16 cellular contexts compared by ENCODE assay signal in the genomic region with DNA sequence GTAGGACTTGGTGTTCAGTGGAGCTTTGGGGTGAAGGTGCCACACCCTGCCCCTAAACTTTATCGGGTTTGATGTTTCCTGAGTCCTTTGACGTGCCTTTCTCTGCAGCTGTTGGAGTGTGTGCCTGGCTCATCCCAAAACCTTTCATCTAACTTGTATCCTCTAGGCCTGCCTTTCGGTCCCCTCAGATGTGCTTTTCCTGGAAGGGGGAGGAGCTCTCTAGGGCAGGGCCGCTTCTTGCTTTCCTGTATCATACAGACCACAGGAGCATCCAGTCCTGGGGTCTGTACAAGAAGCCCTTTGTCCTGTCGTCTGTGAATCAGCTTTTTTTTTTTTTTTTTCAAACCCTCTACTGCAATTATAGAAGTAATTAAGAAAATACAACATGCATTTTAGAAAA. TPM values are rescaled to one million over a fixed set of nuclear protein-coding genes. Genes with fewer than 3 reads are reported as not detected.
DNase-seq lines count a peak whose midpoint lies in the region; ATAC-seq and TF ChIP-seq lines count a peak whose summit lies in the region.
"Had no signal": no experiment of that assay in that cellular context is flagged by ENCODE, and none has a peak within 500 bp of the region (broad histone marks: within the 10 kb centered on the region; RNA-seq: fewer than 3 reads in every experiment).

No MANE protein-coding gene starts in this region.

- in situ Hi-C loops in IMR-90 (cut with MboI; ENCODE audit: low sequenced_read_pairs): no loop called here

- H2BK120ac ChIP-seq in IMR-90 (ENCODE audit: low read depth, low read length): no peak overlapping the region

- DNase-seq in activated T-cell treated with anti-CD3 and anti-CD28 coated beads, Interleukin-2, amount 50 U/mL, for 24 hours: no peak
- DNase-seq in activated T-cell treated with anti-CD3 and anti-CD28 coated beads, Interleukin-2, amount 50 U/mL, for 4 hours: no peak
- no peak for DNase-seq in IMR-90
- no peak for DNase-seq in T-helper 17 cell
- no peak for DNase-seq in nephron progenitor cell
- no peak for DNase-seq in GM19238 (ENCODE audit: insufficient read length, low spot score)
- no peak for DNase-seq in sigmoid colon
- no peak for DNase-seq in midbrain (lab: John Stamatoyannopoulos, UW)
- DNase-seq: BE2C; Caco-2; CD8-positive, alpha-beta memory T cell; DND-41; GDM1 had no signal

- no peaks in the 10 kb centered on the region for H4K20me1 ChIP-seq in IMR-90 (ENCODE audit: insufficient read depth, low read length)

- H2AK9ac ChIP-seq in IMR-90 (replicated peaks; ENCODE audit: low read depth, low read length, poor library complexity): no peak overlapping the region

- POLR2A ChIA-PET in IMR-90 (lab: Charles Lee; ENCODE audit: unreplicated experiment): interaction anchor here (0.6 kb wide), 1 partner anchor 763 kb away, joined by 3 read pairs; no protein-coding TSS in a partner anchor

- H3K27ac Mint-ChIP-seq in activated T-cell treated with anti-CD3 and anti-CD28 coated beads, Interleukin-2, amount 50 U/mL, for 24 hours: peak overlapping the region; percentile 10
- peak overlapping the region; percentile 62 for H3K27ac Mint-ChIP-seq in T-helper 17 cell
- peak overlapping the region; percentile 57 for H3K27ac Mint-ChIP-seq in nephron progenitor cell

- H4K8ac ChIP-seq in IMR-90 (ENCODE audit: low read depth in 2 of 2, low read length in 2 of 2): no peak overlapping the region

- no peak overlapping the region for H3K4me3 ChIP-seq in IMR-90 (ENCODE audit: insufficient read depth, low read depth, low read length)
- no peak overlapping the region for H3K4me3 ChIP-seq in sigmoid colon
- H3K4me3 ChIP-seq: A549, HAP-1 had no signal

- TF ChIP-seq CTCF in IMR-90 (conservative IDR thresholded peaks at IDR 0.05; ENCODE audit: low read depth, low read length) (no peak), nephron progenitor cell (IDR thresholded peaks at IDR 0.05) (no peak), sigmoid colon (IDR thresholded peaks at IDR 0.05) (no peak)

- H4K91ac ChIP-seq in IMR-90 (ENCODE audit: insufficient read depth, low read depth, low read length): no peak overlapping the region

- no CpG with 5 or more reads among the region's 5 CpGs for WGBS in IMR-90 (ENCODE audit: extremely low coverage in 2 of 2, insufficient read length in 1 of 2), 2 experiments
- 82 to 83% methylated on average over 5 of the region's 5 CpGs for WGBS in sigmoid colon, 2 donors

- CTCF ChIA-PET in IMR-90 (lab: Yijun Ruan, JAX): interaction anchor here (1.0 kb wide), 1 partner anchor 209 kb away, joined by 3 read pairs; no protein-coding TSS in a partner anchor

- no peak overlapping the region for H2AK5ac ChIP-seq in IMR-90 (ENCODE audit: low read depth, low read length)

- no peak overlapping the region for H3K4me2 ChIP-seq in IMR-90 (ENCODE audit: low read depth, low read length)
- H3K4me2 ChIP-seq: A549 had no signal

- TF ChIP-seq RAD21 in IMR-90 (IDR thresholded peaks at IDR 0.05; ENCODE audit: low read length): no peak

- H3K36me3 ChIP-seq in IMR-90 (ENCODE audit: control insufficient read depth, insufficient read depth, low read length) (no peaks in the 10 kb centered on the region), sigmoid colon (peaks cover 0 to 55% (median 17%) of the 10 kb centered on the region in 4 donors)

- H3K18ac ChIP-seq in IMR-90 (ENCODE audit: low read depth, low read length): no peak overlapping the region

- H3K56ac ChIP-seq in IMR-90 (ENCODE audit: extremely low read depth, insufficient read depth, low read length): no peak overlapping the region

- H3K14ac ChIP-seq in IMR-90 (replicated peaks; ENCODE audit: low read depth, low read length): no peak overlapping the region

- H3K27me3 Mint-ChIP-seq in activated T-cell treated with anti-CD3 and anti-CD28 coated beads, Interleukin-2, amount 50 U/mL, for 24 hours: no peaks in the 10 kb centered on the region
- H3K27me3 Mint-ChIP-seq in activated T-cell treated with anti-CD3 and anti-CD28 coated beads, Interleukin-2, amount 50 U/mL, for 4 hours (ENCODE audit: low read depth): no peaks in the 10 kb centered on the region
- H3K27me3 Mint-ChIP-seq in T-helper 17 cell: no peaks in the 10 kb centered on the region
- no peaks in the 10 kb centered on the region for H3K27me3 Mint-ChIP-seq in nephron progenitor cell (ENCODE audit: low read depth, poor library complexity)

- H2BK20ac ChIP-seq in IMR-90 (ENCODE audit: low read depth, low read length): no peak overlapping the region

- H3K9ac ChIP-seq in IMR-90 (ENCODE audit: low read depth, low read length): no peak overlapping the region

- no peaks in the 10 kb centered on the region for H3K9me1 ChIP-seq in IMR-90 (ENCODE audit: insufficient read depth, low read length)

- H3K4ac ChIP-seq in IMR-90 (ENCODE audit: low read depth, low read length): no peak overlapping the region

- no peaks in the 10 kb centered on the region for H3K36me3 Mint-ChIP-seq in activated T-cell treated with anti-CD3 and anti-CD28 coated beads, Interleukin-2, amount 50 U/mL, for 24 hours (ENCODE audit: low read depth)
- no peaks in the 10 kb centered on the region for H3K36me3 Mint-ChIP-seq in activated T-cell treated with anti-CD3 and anti-CD28 coated beads, Interleukin-2, amount 50 U/mL, for 4 hours (ENCODE audit: insufficient read depth)
- H3K36me3 Mint-ChIP-seq in T-helper 17 cell (ENCODE audit: low read depth) (peaks cover 2% of the 10 kb centered on the region), nephron progenitor cell (ENCODE audit: low read depth) (peaks cover 67% of the 10 kb centered on the region)
- H3K36me3 Mint-ChIP-seq: CD8-positive, alpha-beta memory T cell had no signal

- H3K4me1 Mint-ChIP-seq in activated T-cell treated with anti-CD3 and anti-CD28 coated beads, Interleukin-2, amount 50 U/mL, for 24 hours (ENCODE audit: low read depth): peaks cover 33% of the 10 kb centered on the region
- peaks cover 20% of the 10 kb centered on the region for H3K4me1 Mint-ChIP-seq in activated T-cell treated with anti-CD3 and anti-CD28 coated beads, Interleukin-2, amount 50 U/mL, for 4 hours (ENCODE audit: low read depth)
- H3K4me1 Mint-ChIP-seq in T-helper 17 cell (peaks cover 21% of the 10 kb centered on the region), nephron progenitor cell (peaks cover 37% of the 10 kb centered on the region)

- no peaks in the 10 kb centered on the region for H3K9me3 Mint-ChIP-seq in activated T-cell treated with anti-CD3 and anti-CD28 coated beads, Interleukin-2, amount 50 U/mL, for 24 hours
- H3K9me3 Mint-ChIP-seq in activated T-cell treated with anti-CD3 and anti-CD28 coated beads, Interleukin-2, amount 50 U/mL, for 4 hours: no peaks in the 10 kb centered on the region
- H3K9me3 Mint-ChIP-seq in nephron progenitor cell: no peaks in the 10 kb centered on the region
- H3K9me3 Mint-ChIP-seq: CD8-positive, alpha-beta memory T cell had no signal

- H3K27me3 ChIP-seq in IMR-90 (ENCODE audit: control insufficient read depth, insufficient read depth, low read length) (peaks cover 4% of the 10 kb centered on the region; the same call in 1 of the 2 replicates), sigmoid colon (no peaks in the 10 kb centered on the region)
- H3K27me3 ChIP-seq: BE2C had no signal

- dilution Hi-C loops in IMR-90 (cut with HindIII; ENCODE audit: low sequenced_read_pairs, unreplicated experiment): no loop called here

- H2BK15ac ChIP-seq in IMR-90 (ENCODE audit: low read depth, low read length): no peak overlapping the region

- intact Hi-C loops in IMR-90 (cut with micrococcal nuclease) (no loop called here), sigmoid colon (cut with DNase I) (no loop called here)

- H3K27ac ChIP-seq in IMR-90 (ENCODE audit: insufficient read depth, low read length): no peak overlapping the region
- peak overlapping the region in 2 of 4 donors; percentile 2 to 89 for H3K27ac ChIP-seq in sigmoid colon
- H3K27ac ChIP-seq: A549, C4-2B had no signal

- no peak for ATAC-seq in activated T-cell treated with anti-CD3 and anti-CD28 coated beads, Interleukin-2, amount 50 U/mL, for 4 hours
- no peak for ATAC-seq in IMR-90 (ENCODE audit: low read depth)
- ATAC-seq in T-helper 17 cell: no peak
- ATAC-seq: A549 had no signal

- no peak overlapping the region for H3K23ac ChIP-seq in IMR-90 (ENCODE audit: low read depth, low read length)

- H3K9me3 ChIP-seq in IMR-90 (ENCODE audit: control insufficient read depth, insufficient read depth, low read length): no peaks in the 10 kb centered on the region
- H3K9me3 ChIP-seq in T-helper 17 cell (ENCODE audit: control insufficient read depth, low read length, poor library complexity, severe bottlenecking): no peaks in the 10 kb centered on the region
- no peaks in the 10 kb centered on the region for H3K9me3 ChIP-seq in sigmoid colon
- H3K9me3 ChIP-seq: A549, BE2C, Caco-2, HAP-1 had no signal

- H4K5ac ChIP-seq in IMR-90 (ENCODE audit: low read depth, low read length): no peak overlapping the region

- no TSS peak for BruUV-seq in IMR-90 (replicated peaks; lab: Mats Ljungman, UMichigan)

- H2AFZ ChIP-seq in IMR-90 (replicated peaks; ENCODE audit: low read length, poor library complexity): peak overlapping the region; percentile 14

- H3K4me1 ChIP-seq in IMR-90 (ENCODE audit: control insufficient read depth, insufficient read depth, low read length): no peaks in the 10 kb centered on the region
- H3K4me1 ChIP-seq in sigmoid colon: peaks cover 0 to 47% (median 38%) of the 10 kb centered on the region in 4 donors
- H3K4me1 ChIP-seq: A549, Caco-2 had no signal

- H2BK5ac ChIP-seq in IMR-90 (ENCODE audit: low read depth, low read length, poor library complexity, severe bottlenecking): no peak overlapping the region

- H3K4me3 Mint-ChIP-seq in activated T-cell treated with anti-CD3 and anti-CD28 coated beads, Interleukin-2, amount 50 U/mL, for 24 hours: no peak overlapping the region
- H3K4me3 Mint-ChIP-seq in activated T-cell treated with anti-CD3 and anti-CD28 coated beads, Interleukin-2, amount 50 U/mL, for 4 hours: no peak overlapping the region
- H3K4me3 Mint-ChIP-seq in T-helper 17 cell: no peak overlapping the region
- H3K4me3 Mint-ChIP-seq in nephron progenitor cell: no peak overlapping the region
- H3K4me3 Mint-ChIP-seq: CD8-positive, alpha-beta memory T cell had no signal

- no peak for TF ChIP-seq EP300 in sigmoid colon (IDR thresholded peaks at IDR 0.05)

- TF ChIP-seq POLR2A in IMR-90 (IDR thresholded peaks at IDR 0.05; ENCODE audit: low read depth, low read length) (no peak), sigmoid colon (IDR thresholded peaks at IDR 0.05) (no peak)

- no peaks in the 10 kb centered on the region for H3K79me1 ChIP-seq in IMR-90 (ENCODE audit: low read depth in 1 of 2, low read length in 2 of 2)

RNA-seq across cellular contexts. Expression of a gene that starts 35.7 kb away (rescaled TPM):
- total RNA-seq in activated T-cell treated with anti-CD3 and anti-CD28 coated beads, Interleukin-2, amount 50 U/mL, for 4 hours: 10 to 100 TPM in 2 of 3 donors, 1 to 10 TPM in 1; 10.0 to 17.0 (median 15.5) TPM
- total RNA-seq in IMR-90 (2012; rRNA removed) (0.90 and 1.1 TPM in 2 replicates), T-helper 17 cell (1 to 10 TPM in 1 of 2 donors, under 1 TPM in 1; 0.94 to 1.3 TPM), sigmoid colon (100 to 1,000 TPM in 2 of 4 donors, 10 to 100 TPM in 2; 77.3 to 179 (median 109) TPM)
- polyA plus RNA-seq in IMR-90 (2012; rRNA removed) (0.90 and 1.1 TPM in 2 replicates), sigmoid colon (10 to 100 TPM in 2 of 3 donors, 1 to 10 TPM in 1; 6.6 to 38.8 (median 11.8) TPM)
- polyA plus RNA-seq in IMR-90 (2012; cell fraction: cytosol; rRNA removed): 0.32 and 0.60 TPM in 2 replicates
- polyA plus RNA-seq in IMR-90 (2012; cell fraction: nucleus; rRNA removed; ENCODE audit: low replicate concordance): 0.16 and 0.33 TPM in 2 replicates

RNA-seq across cellular contexts. Expression of a gene that starts 56.1 kb away (rescaled TPM):
- total RNA-seq in activated T-cell treated with anti-CD3 and anti-CD28 coated beads, Interleukin-2, amount 50 U/mL, for 4 hours: 1 to 10 TPM in 2 of 3 donors, under 1 TPM in 1; 0.65 to 1.2 (median 1.2) TPM
- total RNA-seq in IMR-90 (2012; rRNA removed) (not detected in 2 replicates), T-helper 17 cell (1 to 10 TPM; 1.9 to 5.7 TPM), sigmoid colon (1 to 10 TPM in 2 of 4 donors, under 1 TPM in 2; 0.66 to 1.4 (median 1.0) TPM)
- polyA plus RNA-seq in IMR-90 (2012; rRNA removed) (not detected in 2 replicates), sigmoid colon (1 to 10 TPM in 2 of 3 donors, under 1 TPM in 1; 0.60 to 1.7 (median 1.6) TPM)
- polyA plus RNA-seq in IMR-90 (2012; cell fraction: cytosol; rRNA removed): not detected in 2 replicates
- polyA plus RNA-seq in IMR-90 (2012; cell fraction: nucleus; rRNA removed; ENCODE audit: low replicate concordance): not detected in 2 replicates

Comparison
In these comparisons a context has a peak if more than half of its experiments do, and no peak if none do; other contexts are left out.
1. H3K27ac Mint-ChIP-seq: peak in every context shown above with its lines; median percentile 62 in T-helper 17 cell; 57 in nephron progenitor cell; 10 in activated T-cell treated with anti-CD3 and anti-CD28 coated beads, Interleukin-2, amount 50 U/mL, for 24 hours.
2. RNA of a gene that starts 35.7 kb away (total RNA-seq): 77.3 to 179 TPM in sigmoid colon; 10.0 to 17.0 TPM in activated T-cell treated with anti-CD3 and anti-CD28 coated beads, Interleukin-2, amount 50 U/mL, for 4 hours, 0.94 to 1.3 TPM in T-helper 17 cell and 0.90 to 1.1 TPM in IMR-90; every median in the first group is over 4 times any median in the second.